Comparison of ENCODE assay signal across 21 cellular contexts in genomic region chr16:21727344-21727743, GRCh38.
"Had no signal": no experiment of that assay in that cellular context is flagged by ENCODE, and none has a peak within 500 bp of the region (broad histone marks: within the 10 kb centered on the region; RNA-seq: fewer than 3 reads in every experiment).

No MANE protein-coding gene starts in this region.

- H3K27ac ChIP-seq: esophagus squamous epithelium, neural progenitor cell, right atrium auricular region, tibial artery had no signal

- H3K9me3 ChIP-seq: esophagus squamous epithelium, right atrium auricular region, tibial artery had no signal

- H3K4me3 Mint-ChIP-seq: activated CD4-positive, alpha-beta T cell treated with anti-CD3 and anti-CD28 coated beads, Interleukin-2, amount 10 ng/mL, durations not matched to agents 24 days and 14 days; dendritic cell treated with granulocyte-macrophage colony-stimulating factor and Interleukin-4, amounts not matched to agents 40 ng/mL and 50 ng/mL, for 4 days; memory B cell; neural progenitor cell; T-helper 2 cell treated with Interferon-gamma antibody and Interleukin-4, amounts not matched to agents 5 μg/mL and 100 μg/mL, for 36 hours had no signal

- H3K27ac Mint-ChIP-seq: activated CD4-positive, alpha-beta T cell treated with anti-CD3 and anti-CD28 coated beads, Interleukin-2, amount 10 ng/mL, durations not matched to agents 24 days and 14 days; activated T-helper 2 cell treated with anti-CD3 and anti-CD28 coated beads, Interferon-gamma antibody, Interleukin-2, Interleukin-4, amounts not matched to agents 10 μg/mL and 5 μg/mL and 100 μg/mL, durations not matched to agents 14 hours and 24 hours and 36 hours; dendritic cell treated with granulocyte-macrophage colony-stimulating factor and Interleukin-4, amounts not matched to agents 40 ng/mL and 50 ng/mL, for 4 days; memory B cell; neural progenitor cell; progenitor cell of endocrine pancreas; T-helper 2 cell treated with Interferon-gamma antibody and Interleukin-4, amounts not matched to agents 5 μg/mL and 100 μg/mL, for 36 hours had no signal

- H3K9me3 Mint-ChIP-seq: activated CD4-positive, alpha-beta T cell treated with anti-CD3 and anti-CD28 coated beads, Interleukin-2, amount 10 ng/mL, durations not matched to agents 24 days and 14 days; dendritic cell treated with granulocyte-macrophage colony-stimulating factor and Interleukin-4, amounts not matched to agents 40 ng/mL and 50 ng/mL, for 4 days; neural progenitor cell; T-helper 2 cell treated with Interferon-gamma antibody and Interleukin-4, amounts not matched to agents 5 μg/mL and 100 μg/mL, for 36 hours had no signal

- FAIRE-seq: bronchial epithelial cell, endothelial cell of umbilical vein, TTC549 had no signal

- H3K27me3 ChIP-seq: esophagus squamous epithelium, neural progenitor cell, right atrium auricular region, tibial artery had no signal

- H3K27me3 Mint-ChIP-seq: dendritic cell treated with granulocyte-macrophage colony-stimulating factor and Interleukin-4, amounts not matched to agents 40 ng/mL and 50 ng/mL, for 4 days had no signal

- H3K36me3 Mint-ChIP-seq: neural progenitor cell had no signal

- H3K4me1 Mint-ChIP-seq: memory B cell, neural progenitor cell had no signal

- DNase-seq: activated CD4-positive, alpha-beta T cell treated with anti-CD3 and anti-CD28 coated beads, Interleukin-2, amount 10 ng/mL, durations not matched to agents 24 days and 14 days; activated CD8-positive, alpha-beta memory T cell treated with anti-CD3 and anti-CD28 coated beads for 24 hours; activated CD8-positive, alpha-beta memory T cell treated with anti-CD3 and anti-CD28 coated beads, Interleukin-2, amount 50 U/mL, for 48 hours; activated naive CD4-positive, alpha-beta T cell treated with anti-CD3 and anti-CD28 coated beads, Interleukin-2, amount 50 U/mL, for 16 hours; effector CD8-positive, alpha-beta T cell; esophagus squamous epithelium; stimulated activated CD4-positive, alpha-beta T cell treated with anti-CD3 and anti-CD28 coated beads, Interleukin-12 subunit alpha, Interleukin-12 subunit beta, amount 100 ng/mL, for 4 hours; stimulated activated CD4-positive, alpha-beta T cell treated with anti-CD3 and anti-CD28 coated beads, Interleukin-1b, Interleukin-23, amount 100 ng/mL, for 48 hours; stimulated activated CD8-positive, alpha-beta memory T cell treated with anti-CD3 and anti-CD28 coated beads, Interleukin-4, amount 100 ng/mL, for 48 hours; substantia nigra; tibial artery had no signal

- H3K4me3 ChIP-seq: esophagus squamous epithelium, neural progenitor cell, right atrium auricular region, tibial artery had no signal

- H3K4me1 ChIP-seq: neural progenitor cell, right atrium auricular region, tibial artery had no signal

- H3K36me3 ChIP-seq: esophagus squamous epithelium, neural progenitor cell, right atrium auricular region, tibial artery had no signal
